In genomic region chr1:35971601-35972000, GRCh38 we compare ENCODE assay signal across 19 cellular contexts. TPM values are rescaled to one million over a fixed set of nuclear protein-coding genes. Genes with fewer than 3 reads are reported as not detected.
DNase-seq lines count a peak whose midpoint lies in the region; ATAC-seq and TF ChIP-seq lines count a peak whose summit lies in the region.
"Had no signal": no experiment of that assay in that cellular context is flagged by ENCODE, and none has a peak within 500 bp of the region (broad histone marks: within the 10 kb centered on the region; RNA-seq: fewer than 3 reads in every experiment).

No MANE protein-coding gene starts in this region.

- H3K9me3 Mint-ChIP-seq in natural killer cell = no peaks in the 10 kb centered on the region
- no peaks in the 10 kb centered on the region for H3K9me3 Mint-ChIP-seq in activated CD8-positive, alpha-beta T cell treated with anti-CD3 and anti-CD28 coated beads, Interleukin-2, amount 10 ng/mL, durations not matched to agents 7 days and 5 days (ENCODE audit: insufficient read depth)
- H3K9me3 Mint-ChIP-seq: CD8-positive, alpha-beta memory T cell; GM23338 had no signal

- ATAC-seq in IMR-90 (ENCODE audit: low read depth) (no peak), natural killer cell (no peak)
- ATAC-seq in activated CD8-positive, alpha-beta T cell treated with anti-CD3 and anti-CD28 coated beads, Interleukin-2, amount 10 ng/mL, durations not matched to agents 7 days and 5 days = no peak
- ATAC-seq: GM23338 had no signal

- peak; percentile 20 for DNase-seq in IMR-90
- peak; percentile 20 for DNase-seq in fibroblast of the aortic adventitia (ENCODE audit: low read depth)
- peak; percentile 22 to 70 for DNase-seq in trophoblast cell
- DNase-seq in natural killer cell = no peak
- no peak for DNase-seq in activated CD8-positive, alpha-beta T cell treated with anti-CD3 and anti-CD28 coated beads, Interleukin-2, amount 10 ng/mL, durations not matched to agents 7 days and 5 days
- DNase-seq: ACHN; BE2C; C1 segment of cervical spinal cord; CD4-positive, CD25-positive, alpha-beta regulatory T cell; CD8-positive, alpha-beta memory T cell; COR-L47; DMS 273 treated with DMSO at 0.1 percent for 48 hours; DMS53; DND-41; EL; HCEC 1CT had no signal

- H3K9me3 ChIP-seq in IMR-90 (ENCODE audit: control insufficient read depth, insufficient read depth, low read length) (no peaks in the 10 kb centered on the region), trophoblast cell (ENCODE audit: insufficient read depth, low read depth, low read length) (no peaks in the 10 kb centered on the region)
- H3K9me3 ChIP-seq: BE2C had no signal

- 0 out of 2 replicates have a peak, but pooled peaks cover 3% of the 10 kb centered on the region for H3K9me1 ChIP-seq in IMR-90 (ENCODE audit: insufficient read depth, low read length)

- peaks cover 21% of the 10 kb centered on the region for H3K36me3 ChIP-seq in ACC112 (ENCODE audit: insufficient read depth, low read length)
- H3K36me3 ChIP-seq in IMR-90 (ENCODE audit: control insufficient read depth, insufficient read depth, low read length) = peaks cover 5% of the 10 kb centered on the region
- peaks cover 6 to 9% of the 10 kb centered on the region in 2 experiments for H3K36me3 ChIP-seq in trophoblast cell (ENCODE audit: control insufficient read depth in 1 of 2, insufficient read depth in 2 of 2, low read length in 2 of 2)
- H3K36me3 ChIP-seq: BE2C had no signal

- in situ Hi-C loops in IMR-90 (cut with MboI; ENCODE audit: low sequenced_read_pairs) = no loop called here

- no peaks in the 10 kb centered on the region for H3K4me1 ChIP-seq in ACC112 (ENCODE audit: control insufficient read depth, insufficient read depth, low read length, unreplicated experiment)
- no peaks in the 10 kb centered on the region for H3K4me1 ChIP-seq in IMR-90 (ENCODE audit: control insufficient read depth, insufficient read depth, low read length)
- H3K4me1 ChIP-seq in trophoblast cell (ENCODE audit: control insufficient read depth in 1 of 2, insufficient read depth in 2 of 2, low read length in 2 of 2) = no peaks in the 10 kb centered on the region
- H3K4me1 ChIP-seq: BE2C had no signal

- WGBS in IMR-90 (ENCODE audit: extremely low coverage in 2 of 2, insufficient read length in 1 of 2), 2 experiments = no CpG with 5 or more reads among the region's 2 CpGs
- WGBS in trophoblast cell (ENCODE audit: extremely low coverage, insufficient coverage, insufficient read length) = no CpG with 5 or more reads among the region's 2 CpGs

- peaks cover 9% of the 10 kb centered on the region in 2 experiments; a peak in 3 of 4 replicates for H3K79me1 ChIP-seq in IMR-90 (ENCODE audit: low read depth in 1 of 2, low read length in 2 of 2)
- no peaks in the 10 kb centered on the region for H3K79me1 ChIP-seq in trophoblast cell (ENCODE audit: low read length)

- H2BK5ac ChIP-seq in IMR-90 (ENCODE audit: low read depth, low read length, poor library complexity, severe bottlenecking) = no peak overlapping the region
- H2BK5ac ChIP-seq in trophoblast cell (ENCODE audit: low read depth, low read length, poor library complexity) = no peak overlapping the region

- no peak overlapping the region for H3K4me3 ChIP-seq in ACC112 (ENCODE audit: low read depth, low read length)
- no peak overlapping the region for H3K4me3 ChIP-seq in IMR-90 (ENCODE audit: insufficient read depth, low read depth, low read length)
- H3K4me3 ChIP-seq in fibroblast of the aortic adventitia (ENCODE audit: low read depth, low read length) = no peak overlapping the region
- no peak overlapping the region for H3K4me3 ChIP-seq in trophoblast cell (ENCODE audit: low read depth, low read length)
- H3K4me3 ChIP-seq: GM23338 had no signal

- H3K14ac ChIP-seq in IMR-90 (replicated peaks; ENCODE audit: low read depth, low read length) (no peak overlapping the region), trophoblast cell (ENCODE audit: low read length) (no peak overlapping the region)

- H4K20me1 ChIP-seq in IMR-90 (ENCODE audit: insufficient read depth, low read length) = no peaks in the 10 kb centered on the region

- no TSS peak for BruUV-seq in IMR-90 (replicated peaks; lab: Mats Ljungman, UMichigan)

- H4K91ac ChIP-seq in IMR-90 (ENCODE audit: insufficient read depth, low read depth, low read length) = no peak overlapping the region
- no peak overlapping the region for H4K91ac ChIP-seq in trophoblast cell (ENCODE audit: low read depth, low read length)

- POLR2A ChIA-PET in IMR-90 (lab: Charles Lee; ENCODE audit: unreplicated experiment) = no interaction called here
- POLR2A ChIA-PET in activated CD8-positive, alpha-beta T cell treated with anti-CD3 and anti-CD28 coated beads, Interleukin-2, amount 10 ng/mL, durations not matched to agents 7 days and 5 days (lab: Charles Lee) = interaction anchor here (1.0 kb wide), 1 partner anchor 40 kb away, joined by 3 read pairs; the partner anchor contains the start of gene AGO3

- H4K8ac ChIP-seq in IMR-90 (ENCODE audit: low read depth in 2 of 2, low read length in 2 of 2) (no peak overlapping the region), trophoblast cell (ENCODE audit: low read depth, low read length) (no peak overlapping the region)

- 0 out of 2 replicates have a peak overlapping the region, but pooled peaks have one; percentile 2 for H3K27ac ChIP-seq in ACC112 (ENCODE audit: low read depth, low read length)
- H3K27ac ChIP-seq in IMR-90 (ENCODE audit: insufficient read depth, low read length) = no peak overlapping the region
- H3K27ac ChIP-seq in trophoblast cell (ENCODE audit: low read depth, low read length) = no peak overlapping the region

- H2AK5ac ChIP-seq in IMR-90 (ENCODE audit: low read depth, low read length) (no peak overlapping the region), trophoblast cell (ENCODE audit: low read length) (no peak overlapping the region)

- H2AK9ac ChIP-seq in IMR-90 (replicated peaks; ENCODE audit: low read depth, low read length, poor library complexity) = no peak overlapping the region

- H4K12ac ChIP-seq in trophoblast cell (ENCODE audit: low read depth, low read length) = no peak overlapping the region

- peaks cover 23% of the 10 kb centered on the region for H3K36me3 Mint-ChIP-seq in natural killer cell
- H3K36me3 Mint-ChIP-seq in activated CD8-positive, alpha-beta T cell treated with anti-CD3 and anti-CD28 coated beads, Interleukin-2, amount 10 ng/mL, durations not matched to agents 7 days and 5 days (ENCODE audit: low read depth) = peaks cover 50% of the 10 kb centered on the region

- no peak for TF ChIP-seq RAD21 in IMR-90 (IDR thresholded peaks at IDR 0.05; ENCODE audit: low read length)

- no peak for TF ChIP-seq POLR2A in IMR-90 (IDR thresholded peaks at IDR 0.05; ENCODE audit: low read depth, low read length)

- H3K27me3 ChIP-seq in ACC112 (ENCODE audit: insufficient read depth, low read length) (no peaks in the 10 kb centered on the region), IMR-90 (ENCODE audit: control insufficient read depth, insufficient read depth, low read length) (no peaks in the 10 kb centered on the region), trophoblast cell (ENCODE audit: insufficient read depth, low read length) (no peaks in the 10 kb centered on the region)
- H3K27me3 ChIP-seq: BE2C had no signal

- no peak overlapping the region for H3K56ac ChIP-seq in IMR-90 (ENCODE audit: extremely low read depth, insufficient read depth, low read length)

- no peak overlapping the region for H3K4me3 Mint-ChIP-seq in natural killer cell
- no peak overlapping the region for H3K4me3 Mint-ChIP-seq in activated CD8-positive, alpha-beta T cell treated with anti-CD3 and anti-CD28 coated beads, Interleukin-2, amount 10 ng/mL, durations not matched to agents 7 days and 5 days
- H3K4me3 Mint-ChIP-seq: CD4-positive, CD25-positive, alpha-beta regulatory T cell; CD8-positive, alpha-beta memory T cell; GM23338; IgD-negative memory B cell had no signal

- H2BK20ac ChIP-seq in IMR-90 (ENCODE audit: low read depth, low read length) = no peak overlapping the region

- H4K5ac ChIP-seq in IMR-90 (ENCODE audit: low read depth, low read length) = no peak overlapping the region

- no peak overlapping the region for H2AFZ ChIP-seq in ACC112 (ENCODE audit: low read length, unreplicated experiment)
- H2AFZ ChIP-seq in IMR-90 (replicated peaks; ENCODE audit: low read length, poor library complexity) = no peak overlapping the region
- no peak overlapping the region for H2AFZ ChIP-seq in trophoblast cell (ENCODE audit: insufficient read depth, low read length, poor library complexity)
- H2AFZ ChIP-seq: GM23338 had no signal

- peaks cover 10 to 12% of the 10 kb centered on the region in 2 donors for H3K4me1 Mint-ChIP-seq in natural killer cell
- H3K4me1 Mint-ChIP-seq in activated CD8-positive, alpha-beta T cell treated with anti-CD3 and anti-CD28 coated beads, Interleukin-2, amount 10 ng/mL, durations not matched to agents 7 days and 5 days (ENCODE audit: low read depth) = peaks cover 4% of the 10 kb centered on the region
- H3K4me1 Mint-ChIP-seq: GM23338 had no signal

- no peak overlapping the region for H2BK15ac ChIP-seq in IMR-90 (ENCODE audit: low read depth, low read length)

- H3K23ac ChIP-seq in IMR-90 (ENCODE audit: low read depth, low read length) (no peak overlapping the region), trophoblast cell (ENCODE audit: low read length) (no peak overlapping the region)

- no peak overlapping the region for H2BK12ac ChIP-seq in trophoblast cell (ENCODE audit: low read length)

- dilution Hi-C loops in IMR-90 (cut with HindIII; ENCODE audit: low sequenced_read_pairs, unreplicated experiment) = no loop called here

- no peak overlapping the region for H3K27ac Mint-ChIP-seq in natural killer cell
- no peak overlapping the region for H3K27ac Mint-ChIP-seq in activated CD8-positive, alpha-beta T cell treated with anti-CD3 and anti-CD28 coated beads, Interleukin-2, amount 10 ng/mL, durations not matched to agents 7 days and 5 days
- H3K27ac Mint-ChIP-seq: CD8-positive, alpha-beta memory T cell; GM23338; IgD-negative memory B cell had no signal

- intact Hi-C loops in IMR-90 (cut with micrococcal nuclease) (no loop called here), natural killer cell (cut with micrococcal nuclease) (no loop called here)

- CTCF ChIA-PET in IMR-90 (lab: Yijun Ruan, JAX) = no interaction called here
- CTCF ChIA-PET in activated CD8-positive, alpha-beta T cell treated with anti-CD3 and anti-CD28 coated beads, Interleukin-2, amount 10 ng/mL, durations not matched to agents 7 days and 5 days (lab: Charles Lee) = no interaction called here

- H3K79me2 ChIP-seq in ACC112 (ENCODE audit: control insufficient read depth, insufficient read depth, low read length, unreplicated experiment) (no peaks in the 10 kb centered on the region), trophoblast cell (ENCODE audit: control insufficient read depth, insufficient read depth, low read length, poor library complexity) (no peaks in the 10 kb centered on the region)

- H2BK120ac ChIP-seq in IMR-90 (ENCODE audit: low read depth, low read length) (no peak overlapping the region), trophoblast cell (ENCODE audit: insufficient read depth, low read length, poor library complexity) (no peak overlapping the region)

- H3K18ac ChIP-seq in IMR-90 (ENCODE audit: low read depth, low read length) (no peak overlapping the region), trophoblast cell (ENCODE audit: low read length) (no peak overlapping the region)

- TF ChIP-seq CTCF in IMR-90 (conservative IDR thresholded peaks at IDR 0.05; ENCODE audit: low read depth, low read length) = no peak
- no peak for TF ChIP-seq CTCF in fibroblast of the aortic adventitia (IDR thresholded peaks at IDR 0.05; ENCODE audit: insufficient read depth, low read length)
- TF ChIP-seq CTCF in natural killer cell (IDR thresholded peaks at IDR 0.05) = no peak

- H3K4ac ChIP-seq in IMR-90 (ENCODE audit: low read depth, low read length) (no peak overlapping the region), trophoblast cell (ENCODE audit: low read depth, low read length) (no peak overlapping the region)

- no peak overlapping the region for H3K9ac ChIP-seq in IMR-90 (ENCODE audit: low read depth, low read length)
- H3K9ac ChIP-seq in trophoblast cell (ENCODE audit: low read length) = no peak overlapping the region

- no peak overlapping the region for H3K4me2 ChIP-seq in IMR-90 (ENCODE audit: low read depth, low read length)
- no peak overlapping the region for H3K4me2 ChIP-seq in trophoblast cell (ENCODE audit: low read length)
- H3K4me2 ChIP-seq: GM23338 had no signal

- no peaks in the 10 kb centered on the region for H3K27me3 Mint-ChIP-seq in natural killer cell (ENCODE audit: low read depth in 2 of 2)
- no peaks in the 10 kb centered on the region for H3K27me3 Mint-ChIP-seq in activated CD8-positive, alpha-beta T cell treated with anti-CD3 and anti-CD28 coated beads, Interleukin-2, amount 10 ng/mL, durations not matched to agents 7 days and 5 days (ENCODE audit: low read depth)
- H3K27me3 Mint-ChIP-seq: CD4-positive, CD25-positive, alpha-beta regulatory T cell; CD8-positive, alpha-beta memory T cell; IgD-negative memory B cell had no signal

RNA-seq across cellular contexts. Expression of gene AGO3, which starts 40.7 kb away (rescaled TPM):
- total RNA-seq in IMR-90 (2012; rRNA removed) (18.1 and 25.6 TPM in 2 replicates), fibroblast of the aortic adventitia (ENCODE audit: low replicate concordance) (8.3 and 17.5 TPM in 2 replicates), natural killer cell (10 to 100 TPM; 36.5 to 49.6 (median 49.0) TPM)
- polyA plus RNA-seq in IMR-90 (2012; rRNA removed) = 8.9 and 10.4 TPM in 2 replicates
- 3.6 and 7.8 TPM in 2 replicates for polyA plus RNA-seq in IMR-90 (2012; cell fraction: cytosol; rRNA removed)
- 6.7 and 16.5 TPM in 2 replicates for polyA plus RNA-seq in IMR-90 (2012; cell fraction: nucleus; rRNA removed; ENCODE audit: low replicate concordance)
- polyA plus RNA-seq in trophoblast cell (2013) = 12.9 and 13.3 TPM in 2 replicates
- 10 to 100 TPM; 27.2 to 30.2 TPM for total RNA-seq in activated CD8-positive, alpha-beta T cell treated with anti-CD3 and anti-CD28 coated beads, Interleukin-2, amount 10 ng/mL, durations not matched to agents 7 days and 5 days

Comparison
In these comparisons a context has a peak if more than half of its experiments do, and no peak if none do; other contexts are left out.
1. DNase-seq: peak in IMR-90 (single experiment), fibroblast of the aortic adventitia (single experiment) and trophoblast cell (2 of 2); none in natural killer cell (single experiment) and activated CD8-positive, alpha-beta T cell treated with anti-CD3 and anti-CD28 coated beads, Interleukin-2, amount 10 ng/mL, durations not matched to agents 7 days and 5 days (single experiment).